Comparison of ENCODE assay signal across 12 cellular contexts in genomic region chr1:109391161-109391556, GRCh38. TPM values are rescaled to one million over a fixed set of nuclear protein-coding genes. Genes with fewer than 3 reads are reported as not detected.
DNase-seq lines count a peak whose midpoint lies in the region; ATAC-seq, FAIRE-seq and TF ChIP-seq lines count a peak whose summit lies in the region.
"Had no signal": no experiment of that assay in that cellular context is flagged by ENCODE, and none has a peak within 500 bp of the region (broad histone marks: within the 10 kb centered on the region; RNA-seq: fewer than 3 reads in every experiment).

No MANE protein-coding gene starts in this region.

- intact Hi-C loops in lower lobe of right lung (cut with DNase I) = no loop called here
- intact Hi-C loops in Calu3 (cut with micrococcal nuclease; ENCODE audit: unreplicated experiment) = loop anchor here (10.0 kb wide), 1 partner anchor 196 kb away; no protein-coding TSS in a partner anchor

- H3K27me3 ChIP-seq in lower lobe of right lung (ENCODE audit: low read depth) (no peaks in the 10 kb centered on the region), thoracic aorta (replicated peaks; ENCODE audit: insufficient read depth) (no peaks in the 10 kb centered on the region)

- H3K4me1 Mint-ChIP-seq in chondrocyte (ENCODE audit: low read depth) (peaks cover 83% of the 10 kb centered on the region), Calu3 (ENCODE audit: low read depth, unreplicated experiment) (peaks cover 43% of the 10 kb centered on the region)

- H3K9me3 Mint-ChIP-seq in chondrocyte (ENCODE audit: low read depth) = no peaks in the 10 kb centered on the region
- no peaks in the 10 kb centered on the region for H3K9me3 Mint-ChIP-seq in Calu3 (ENCODE audit: low read depth, unreplicated experiment)
- H3K9me3 Mint-ChIP-seq: stimulated activated effector memory CD8-positive, alpha-beta T cell treated with anti-CD3 and anti-CD28 coated beads, Interleukin-12 subunit alpha, Interleukin-12 subunit beta, amount 100 ng/mL, for 72 hours had no signal

- H3K4me1 ChIP-seq in lower lobe of right lung = peaks cover 87% of the 10 kb centered on the region
- H3K4me1 ChIP-seq in thoracic aorta (ENCODE audit: control insufficient read depth in 1 of 2, low read depth in 2 of 2) = peaks cover 65 to 89% of the 10 kb centered on the region in 2 donors

- no peaks in the 10 kb centered on the region for H3K27me3 Mint-ChIP-seq in chondrocyte (ENCODE audit: low read depth)
- H3K27me3 Mint-ChIP-seq in Calu3 (ENCODE audit: unreplicated experiment) = no peaks in the 10 kb centered on the region

- H3K4me3 Mint-ChIP-seq in chondrocyte (ENCODE audit: unreplicated experiment) (peak overlapping the region; percentile 63), Calu3 (ENCODE audit: low read depth, unreplicated experiment) (no peak overlapping the region)
- H3K4me3 Mint-ChIP-seq: stimulated activated effector memory CD8-positive, alpha-beta T cell treated with anti-CD3 and anti-CD28 coated beads, Interleukin-12 subunit alpha, Interleukin-12 subunit beta, amount 100 ng/mL, for 72 hours had no signal

- H3K9me3 ChIP-seq in lower lobe of right lung (no peaks in the 10 kb centered on the region), thoracic aorta (no peaks in the 10 kb centered on the region)

- H3K4me3 ChIP-seq in lower lobe of right lung (peak overlapping the region; percentile 27), thoracic aorta (peak overlapping the region; percentile 63)

- H3K27ac ChIP-seq in lower lobe of right lung = peak overlapping the region; percentile 74
- H3K27ac ChIP-seq in thoracic aorta = peak overlapping the region; percentile 88 to 89

- no peaks in the 10 kb centered on the region for H3K36me3 Mint-ChIP-seq in chondrocyte (ENCODE audit: low read depth)
- no peaks in the 10 kb centered on the region for H3K36me3 Mint-ChIP-seq in Calu3 (ENCODE audit: insufficient read depth, unreplicated experiment)
- H3K36me3 Mint-ChIP-seq: stimulated activated effector memory CD8-positive, alpha-beta T cell treated with anti-CD3 and anti-CD28 coated beads, Interleukin-12 subunit alpha, Interleukin-12 subunit beta, amount 100 ng/mL, for 72 hours had no signal

- no TSS peak for BruUV-seq in Calu3 (replicated peaks; lab: Mats Ljungman, UMichigan)

- CTCF ChIA-PET in Calu3 (lab: Charles Lee) = no interaction called here

- DNase-seq in LHCN-M2 (ENCODE audit: low read depth) (peak; percentile 59), chondrocyte (ENCODE audit: low spot score) (no peak), lower lobe of right lung (no peak), thoracic aorta (ENCODE audit: low spot score) (no peak), cerebellum (ENCODE audit: low spot score) (no peak), Calu3 (no peak), D721Med (ENCODE audit: insufficient read length, low spot score) (no peak), NCI-H1105 treated with DMSO at 0.1 percent for 48 hours (lab: John Stamatoyannopoulos, UW) (no peak)
- DNase-seq: activated CD4-positive, alpha-beta T cell treated with anti-CD3 and anti-CD28 coated beads, Interleukin-2, amount 50 U/mL, for 48 hours; DMS79 treated with DMSO at 0.1 percent for 48 hours; NCI-H1417 had no signal

- no peak for ATAC-seq in lower lobe of right lung
- no peak for ATAC-seq in thoracic aorta (ENCODE audit: insufficient number of reproducible peaks, low FRiP score, low read depth)

- H3K36me3 ChIP-seq in lower lobe of right lung (no peaks in the 10 kb centered on the region), thoracic aorta (no peaks in the 10 kb centered on the region)

- H3K27ac Mint-ChIP-seq in chondrocyte (ENCODE audit: unreplicated experiment) (peak overlapping the region; percentile 96), Calu3 (ENCODE audit: unreplicated experiment) (no peak overlapping the region)
- H3K27ac Mint-ChIP-seq: stimulated activated effector memory CD8-positive, alpha-beta T cell treated with anti-CD3 and anti-CD28 coated beads, Interleukin-12 subunit alpha, Interleukin-12 subunit beta, amount 100 ng/mL, for 72 hours had no signal

- TF ChIP-seq CTCF in chondrocyte (IDR thresholded peaks at IDR 0.05) (no peak), lower lobe of right lung (IDR thresholded peaks at IDR 0.05) (no peak), thoracic aorta (IDR thresholded peaks at IDR 0.05) (no peak), Calu3 (IDR thresholded peaks at IDR 0.05; ENCODE audit: unreplicated experiment) (no peak), D721Med (IDR thresholded peaks at IDR 0.05; ENCODE audit: insufficient read depth, missing control alignments) (no peak)

- FAIRE-seq in D721Med (lab: Jason Lieb, UNC) = no peak

RNA-seq across cellular contexts. Expression of gene SORT1, which starts 6.6 kb away (rescaled TPM):
- 9.4 and 18.1 TPM in 2 replicates for total RNA-seq in LHCN-M2 (2014; rRNA removed)
- polyA plus RNA-seq in LHCN-M2 (2012) = 38.8 TPM
- 84.1 to 107 TPM (median 107 TPM) in 3 replicates for total RNA-seq in chondrocyte
- total RNA-seq in lower lobe of right lung = 178 TPM
- 100 to 1,000 TPM; 225 to 231 TPM for total RNA-seq in thoracic aorta
- 64.7 TPM for total RNA-seq in cerebellum
- total RNA-seq in Calu3 (2022) = 46.3 and 68.2 TPM in 2 replicates

RNA-seq across cellular contexts. Expression of gene PSMA5, which starts 35.1 kb away (rescaled TPM):
- total RNA-seq in LHCN-M2 (2014; rRNA removed) (46.8 and 47.8 TPM in 2 replicates), chondrocyte (80.2 to 90.5 TPM (median 84.3 TPM) in 3 replicates), lower lobe of right lung (55.4 TPM), thoracic aorta (10 to 100 TPM; 17.3 to 20.1 TPM), cerebellum (30.3 TPM), Calu3 (2022) (108 and 121 TPM in 2 replicates)
- 93.3 TPM for polyA plus RNA-seq in LHCN-M2 (2012)
